ENCODE assay signal across 18 cellular contexts in the genomic region with DNA sequence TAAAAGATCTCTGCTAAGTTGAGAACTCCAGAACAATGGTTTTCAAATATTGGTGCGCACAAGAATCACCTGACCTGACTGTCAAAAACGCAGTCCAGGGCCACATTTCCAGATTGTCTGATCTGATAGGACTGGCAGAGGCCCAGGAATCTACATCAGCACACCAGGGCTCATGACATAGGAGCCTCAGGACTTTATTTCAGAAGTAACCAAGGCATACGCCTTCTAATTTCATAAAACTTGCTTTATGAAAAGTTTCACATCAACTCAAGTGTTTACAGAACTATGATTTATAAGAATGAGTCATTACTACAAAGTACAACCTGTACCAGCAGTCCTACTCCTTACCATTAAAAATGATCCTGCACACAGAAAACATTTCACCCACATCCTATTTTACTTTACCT. TPM values are rescaled to one million over a fixed set of nuclear protein-coding genes. Genes with fewer than 3 reads are reported as not detected.
A peak's percentile ranks its signal among the peaks of the same experiment; 100 is the strongest.
DNase-seq lines count a peak whose midpoint lies in the region; ATAC-seq, FAIRE-seq and TF ChIP-seq lines count a peak whose summit lies in the region.
"Had no signal": no experiment of that assay in that cellular context is flagged by ENCODE, and none has a peak within 500 bp of the region (broad histone marks: within the 10 kb centered on the region; RNA-seq: fewer than 3 reads in every experiment).

No MANE protein-coding gene starts in this region.

- H3K27ac Mint-ChIP-seq in stimulated activated naive B cell treated with anti-CD40 and anti-IgM and Interleukin-4, amounts not matched to agents 10 μg/mL and 1 μg/mL and 100 μg/mL, for 72 hours: no peak overlapping the region
- H3K27ac Mint-ChIP-seq in endothelial cell (ENCODE audit: unreplicated experiment): no peak overlapping the region

- TF ChIP-seq CTCF in GM12878 (IDR thresholded peaks at IDR 0.05 in 2 of 3, conservative IDR thresholded peaks at IDR 0.05 in 1 of 3; ENCODE audit: control insufficient read depth in 2 of 3, extremely low read depth in 1 of 3, insufficient read depth in 1 of 3, low read depth in 3 of 3, low read length in 3 of 3): no peak
- no peak for TF ChIP-seq CTCF in hepatocyte (IDR thresholded peaks at IDR 0.05; ENCODE audit: poor library complexity)
- no peak for TF ChIP-seq CTCF in endothelial cell (IDR thresholded peaks at IDR 0.05; ENCODE audit: unreplicated experiment)

- no peaks in the 10 kb centered on the region for H3K36me3 Mint-ChIP-seq in stimulated activated naive B cell treated with anti-CD40 and anti-IgM and Interleukin-4, amounts not matched to agents 10 μg/mL and 1 μg/mL and 100 μg/mL, for 72 hours
- H3K36me3 Mint-ChIP-seq in endothelial cell (ENCODE audit: low read depth, unreplicated experiment): no peaks in the 10 kb centered on the region

- TF ChIP-seq POLR2A in GM12878 (IDR thresholded peaks at IDR 0.05; ENCODE audit: low read depth, low read length): no peak

- DNase-seq in HPDE6-E6E7 (ENCODE audit: extremely low spot score) (peak; percentile 28), GM12878 (ENCODE audit: low read depth, low spot score) (no peak), hepatocyte (ENCODE audit: low spot score) (peak; percentile 19), NCI-H1694 (lab: John Stamatoyannopoulos, UW) (no peak), endothelial cell (ENCODE audit: low spot score) (no peak)
- DNase-seq in stimulated activated naive B cell treated with anti-CD40 and anti-IgM and Interleukin-4, amounts not matched to agents 10 μg/mL and 1 μg/mL and 100 μg/mL, for 72 hours: no peak
- DNase-seq: activated CD4-positive, CD25-positive, alpha-beta regulatory T cell treated with anti-CD3 and anti-CD28 coated beads, Interleukin-2, amount 50 U/mL, for 72 hours; activated T-cell treated with anti-CD3 and anti-CD28 coated beads for 4 hours; NCI-H446; occipital lobe; stimulated activated CD4-positive, alpha-beta T cell treated with anti-CD3 and anti-CD28 coated beads, Interleukin-15, amount 100 ng/mL, for 24 hours; T-helper 1 cell had no signal

- no peaks in the 10 kb centered on the region for H4K20me1 ChIP-seq in GM12878 (ENCODE audit: control insufficient read depth, insufficient read depth)
- H4K20me1 ChIP-seq in hepatocyte (ENCODE audit: insufficient read depth, poor library complexity, severe bottlenecking): no peaks in the 10 kb centered on the region
- H4K20me1 ChIP-seq: BLaER1 had no signal

- SMC1A ChIA-PET in GM12878 (lab: Charles Lee; ENCODE audit: uncharacterized antibody, unreplicated experiment): interaction anchor here (1.1 to 5.5 kb wide), 4 partner anchors 246 to 311 kb away, joined by 4 to 37 read pairs (median 28); no protein-coding TSS in a partner anchor

- H3K36me3 ChIP-seq in GM12878 (ENCODE audit: control insufficient read depth in 2 of 2, insufficient read depth in 2 of 2, low read length in 1 of 2) (no peaks in the 10 kb centered on the region), hepatocyte (replicated peaks; ENCODE audit: insufficient read depth, low read depth) (no peaks in the 10 kb centered on the region)
- H3K36me3 ChIP-seq: BLaER1 had no signal

- no peaks in the 10 kb centered on the region for H3K9me3 Mint-ChIP-seq in stimulated activated naive B cell treated with anti-CD40 and anti-IgM and Interleukin-4, amounts not matched to agents 10 μg/mL and 1 μg/mL and 100 μg/mL, for 72 hours
- H3K9me3 Mint-ChIP-seq in endothelial cell (ENCODE audit: unreplicated experiment): no peaks in the 10 kb centered on the region

- no peaks in the 10 kb centered on the region for H3K4me1 ChIP-seq in GM12878 (ENCODE audit: control insufficient read depth, insufficient read depth, low read length)
- H3K4me1 ChIP-seq in hepatocyte (ENCODE audit: insufficient read depth): no peaks in the 10 kb centered on the region

- H3K27me3 Mint-ChIP-seq in stimulated activated naive B cell treated with anti-CD40 and anti-IgM and Interleukin-4, amounts not matched to agents 10 μg/mL and 1 μg/mL and 100 μg/mL, for 72 hours: peaks cover 16 to 29% of the 10 kb centered on the region in 2 donors
- H3K27me3 Mint-ChIP-seq in endothelial cell (ENCODE audit: unreplicated experiment): no peaks in the 10 kb centered on the region

- POLR2A ChIA-PET in GM12878 (lab: Charles Lee): no interaction called here

- H3K79me2 ChIP-seq in GM12878 (ENCODE audit: control insufficient read depth, insufficient read depth, low read length): no peaks in the 10 kb centered on the region
- no peaks in the 10 kb centered on the region for H3K79me2 ChIP-seq in hepatocyte

- H3K9me3 ChIP-seq in GM12878 (replicated peaks; ENCODE audit: control insufficient read depth, insufficient read depth, low read length) (no peaks in the 10 kb centered on the region), hepatocyte (ENCODE audit: low read depth) (no peaks in the 10 kb centered on the region)
- H3K9me3 ChIP-seq: BLaER1 had no signal

- RAD21 ChIA-PET in GM12878 (lab: Charles Lee; ENCODE audit: unreplicated experiment): interaction anchor here (5.7 kb wide), 1 partner anchor 310 kb away, joined by 31 read pairs; no protein-coding TSS in a partner anchor

- no peak for TF ChIP-seq EP300 in GM12878 (IDR thresholded peaks at IDR 0.05; ENCODE audit: borderline replicate concordance in 1 of 2, control insufficient read depth in 1 of 2, low read depth in 2 of 2, low read length in 2 of 2)

- ATAC-seq in GM12878: peak; percentile 56
- ATAC-seq in stimulated activated naive B cell treated with anti-CD40 and anti-IgM and Interleukin-4, amounts not matched to agents 10 μg/mL and 1 μg/mL and 100 μg/mL, for 72 hours (replicated peaks): peak; percentile 31 to 36
- no peak for ATAC-seq in HG03159 (IDR thresholded peaks at IDR 0.05; ENCODE audit: unreplicated experiment)
- ATAC-seq in HG02571 (IDR thresholded peaks at IDR 0.05; ENCODE audit: unreplicated experiment): no peak
- ATAC-seq: Panc1 had no signal

- WGBS in GM12878 (ENCODE audit: insufficient coverage, insufficient replicate concordance, low lambda C conversion rate, missing lambda C conversion rate): 57% methylated on average over 3 of the region's 3 CpGs
- 69% methylated on average over 3 of the region's 3 CpGs for WGBS in hepatocyte (ENCODE audit: low lambda C conversion rate, missing lambda C conversion rate)

- H3K27ac ChIP-seq in GM12878 (ENCODE audit: control insufficient read depth, insufficient read depth) (no peak overlapping the region), hepatocyte (peak overlapping the region; percentile 62)
- H3K27ac ChIP-seq: BLaER1, coronary artery had no signal

- H3K4me3 Mint-ChIP-seq in stimulated activated naive B cell treated with anti-CD40 and anti-IgM and Interleukin-4, amounts not matched to agents 10 μg/mL and 1 μg/mL and 100 μg/mL, for 72 hours: no peak overlapping the region
- H3K4me3 Mint-ChIP-seq in endothelial cell (ENCODE audit: unreplicated experiment): no peak overlapping the region

- CTCF ChIA-PET in GM12878 (lab: Yijun Ruan, JAX): interaction anchor here (0.6 to 9.6 kb wide), 12 partner anchors 12 to 764 kb away, joined by 3 to 81 read pairs (median 6); no protein-coding TSS in a partner anchor

- in situ Hi-C loops in GM12878 (cut with MboI): loop anchor here (5.0 to 10.0 kb wide), 3 partner anchors 248 to 580 kb away; no protein-coding TSS in a partner anchor

- H3K4me1 Mint-ChIP-seq in stimulated activated naive B cell treated with anti-CD40 and anti-IgM and Interleukin-4, amounts not matched to agents 10 μg/mL and 1 μg/mL and 100 μg/mL, for 72 hours: peaks cover 5% of the 10 kb centered on the region in 2 donors
- H3K4me1 Mint-ChIP-seq in endothelial cell (ENCODE audit: unreplicated experiment): peaks cover 7% of the 10 kb centered on the region

- H3K4me3 ChIP-seq in GM12878: no peak overlapping the region
- no peak overlapping the region for H3K4me3 ChIP-seq in hepatocyte
- H3K4me3 ChIP-seq: BLaER1, coronary artery had no signal

- no peak for TF ChIP-seq RAD21 in GM12878 (IDR thresholded peaks at IDR 0.05; ENCODE audit: insufficient read depth, low read depth, low read length)

- no peak overlapping the region for H3K9ac ChIP-seq in GM12878 (ENCODE audit: control insufficient read depth, insufficient read depth, low read length)
- H3K9ac ChIP-seq: BLaER1 had no signal

- intact Hi-C loops in GM12878 (cut with micrococcal nuclease; ENCODE audit: unreplicated experiment): no loop called here

- no peak overlapping the region for H2AFZ ChIP-seq in GM12878 (ENCODE audit: control insufficient read depth, low read depth, low read length)
- H2AFZ ChIP-seq in hepatocyte: no peak overlapping the region

- FAIRE-seq in GM12878 (lab: Jason Lieb, UNC): no peak

- BruUV-seq in GM12878 (replicated peaks; lab: Mats Ljungman, UMichigan): no TSS peak

- H3K4me2 ChIP-seq in GM12878 (ENCODE audit: control insufficient read depth, insufficient read depth): no peak overlapping the region
- no peak overlapping the region for H3K4me2 ChIP-seq in hepatocyte
- H3K4me2 ChIP-seq: BLaER1 had no signal

- no peaks in the 10 kb centered on the region for H3K27me3 ChIP-seq in GM12878 (replicated peaks in 1 of 2; ENCODE audit: control insufficient read depth in 2 of 2, insufficient read depth in 2 of 2, low read length in 1 of 2)
- no peaks in the 10 kb centered on the region for H3K27me3 ChIP-seq in hepatocyte
- H3K27me3 ChIP-seq: BLaER1 had no signal

- no peaks in the 10 kb centered on the region for H3K9me2 ChIP-seq in hepatocyte (replicated peaks; ENCODE audit: insufficient read depth)

RNA-seq across cellular contexts. Expression of a gene that starts 47.7 kb away (rescaled TPM):
- 40.3 and 40.7 TPM in 2 replicates for total RNA-seq in GM12878 (2013; cell fraction: nucleolus; rRNA removed)
- 3.9 TPM in 2 replicates for total RNA-seq in GM12878 (2014; rRNA removed)
- 4.6 and 4.7 TPM in 2 replicates for total RNA-seq in GM12878 (2014; rRNA removed; fragmentation: Illumina TruSeq; extraction: Trizol)
- 2.4 and 4.3 TPM in 2 replicates for total RNA-seq in GM12878 (2021)
- 5.3 TPM for polyA plus RNA-seq in GM12878 (2011; ENCODE audit: low read depth)
- 5.3 and 6.4 TPM in 2 replicates for polyA plus RNA-seq in GM12878 (2011; rRNA removed)
- 2.2 and 3.4 TPM in 2 replicates for polyA plus RNA-seq in GM12878 (2011; cell fraction: cytosol; rRNA removed)
- polyA plus RNA-seq in GM12878 (2011; cell fraction: nucleus; rRNA removed): 2.7 and 4.2 TPM in 2 replicates
- 5.3 and 5.6 TPM in 2 replicates for polyA plus RNA-seq in GM12878 (2012)
- polyA plus RNA-seq in GM12878 (2014; fragmentation: Illumina TruSeq; extraction: Trizol): 4.9 and 5.5 TPM in 2 replicates
- polyA plus RNA-seq in GM12878 (2014; fragmentation: Nextera tagmentation; extraction: Ambion mirVana): 1 to 10 TPM; 3.1 to 5.0 TPM
- polyA plus RNA-seq in GM12878 (2014; rRNA removed): 2.6 and 2.9 TPM in 2 replicates
- polyA plus RNA-seq in GM12878 (2016; fragmentation: Nextera tagmentation; extraction: Ambion mirVana): 1 to 10 TPM; 1.2 to 1.3 TPM
- polyA minus RNA-seq in GM12878 (2011; rRNA and poly(A)+ RNA removed): 5.0 and 10.8 TPM in 2 replicates
- polyA minus RNA-seq in GM12878 (2011; cell fraction: cytosol; rRNA and poly(A)+ RNA removed): 2.6 and 3.5 TPM in 2 replicates
- 2.8 and 3.3 TPM in 2 replicates for polyA minus RNA-seq in GM12878 (2011; cell fraction: nucleus; rRNA and poly(A)+ RNA removed)
- total RNA-seq in hepatocyte: 0.16 and 0.60 TPM in 2 replicates
- polyA plus RNA-seq in hepatocyte: 0.65 TPM in 1 of 2 replicates, not detected in the other
- 0.74 TPM for total RNA-seq in endothelial cell (ENCODE audit: unreplicated experiment)

RNA-seq across cellular contexts. Expression of a gene that starts 53.3 kb away (rescaled TPM):
- not detected in 2 replicates for total RNA-seq in GM12878 (2013; cell fraction: nucleolus; rRNA removed)
- 0.16 TPM in 1 of 2 replicates, not detected in the other for total RNA-seq in GM12878 (2014; rRNA removed)
- 0.04 TPM in 1 of 2 replicates, not detected in the other for total RNA-seq in GM12878 (2014; rRNA removed; fragmentation: Illumina TruSeq; extraction: Trizol)
- total RNA-seq in GM12878 (2021): not detected in 2 replicates
- polyA plus RNA-seq in GM12878 (2011; ENCODE audit: low read depth): not detected
- polyA plus RNA-seq in GM12878 (2011; rRNA removed): 5.3 and 9.5 TPM in 2 replicates
- polyA plus RNA-seq in GM12878 (2011; cell fraction: cytosol; rRNA removed): 2.8 and 2.9 TPM in 2 replicates
- polyA plus RNA-seq in GM12878 (2011; cell fraction: nucleus; rRNA removed): 3.1 and 3.3 TPM in 2 replicates
- not detected in 2 replicates for polyA plus RNA-seq in GM12878 (2012)
- 0.03 TPM in 1 of 2 replicates, not detected in the other for polyA plus RNA-seq in GM12878 (2014; fragmentation: Illumina TruSeq; extraction: Trizol)
- under 1 TPM; 0.05 to 0.11 TPM for polyA plus RNA-seq in GM12878 (2014; fragmentation: Nextera tagmentation; extraction: Ambion mirVana)
- not detected in 2 replicates for polyA plus RNA-seq in GM12878 (2014; rRNA removed)
- not detected for polyA plus RNA-seq in GM12878 (2016; fragmentation: Nextera tagmentation; extraction: Ambion mirVana)
- polyA minus RNA-seq in GM12878 (2011; rRNA and poly(A)+ RNA removed): 6.4 and 6.6 TPM in 2 replicates
- polyA minus RNA-seq in GM12878 (2011; cell fraction: cytosol; rRNA and poly(A)+ RNA removed): 1.8 and 2.1 TPM in 2 replicates
- 12.3 and 18.2 TPM in 2 replicates for polyA minus RNA-seq in GM12878 (2011; cell fraction: nucleus; rRNA and poly(A)+ RNA removed)
- 7.0 and 7.9 TPM in 2 replicates for total RNA-seq in hepatocyte
- polyA plus RNA-seq in hepatocyte: 1.3 and 3.4 TPM in 2 replicates
- 2.5 TPM for total RNA-seq in endothelial cell (ENCODE audit: unreplicated experiment)
- total RNA-seq: mononuclear cell had no signal

Comparison
In these comparisons a context has a peak if more than half of its experiments do, and no peak if none do; other contexts are left out.
1. DNase-seq: peak in HPDE6-E6E7 (single experiment) and hepatocyte (single experiment); none in GM12878 (single experiment), stimulated activated naive B cell treated with anti-CD40 and anti-IgM and Interleukin-4, amounts not matched to agents 10 μg/mL and 1 μg/mL and 100 μg/mL, for 72 hours (single experiment), NCI-H1694 (single experiment) and endothelial cell (single experiment).
2. ATAC-seq: peak in GM12878 (single experiment) and stimulated activated naive B cell treated with anti-CD40 and anti-IgM and Interleukin-4, amounts not matched to agents 10 μg/mL and 1 μg/mL and 100 μg/mL, for 72 hours (2 of 2); none in HG03159 (single experiment) and HG02571 (single experiment).